Comparison of ENCODE assay signal across 8 cellular contexts in the genomic region with DNA sequence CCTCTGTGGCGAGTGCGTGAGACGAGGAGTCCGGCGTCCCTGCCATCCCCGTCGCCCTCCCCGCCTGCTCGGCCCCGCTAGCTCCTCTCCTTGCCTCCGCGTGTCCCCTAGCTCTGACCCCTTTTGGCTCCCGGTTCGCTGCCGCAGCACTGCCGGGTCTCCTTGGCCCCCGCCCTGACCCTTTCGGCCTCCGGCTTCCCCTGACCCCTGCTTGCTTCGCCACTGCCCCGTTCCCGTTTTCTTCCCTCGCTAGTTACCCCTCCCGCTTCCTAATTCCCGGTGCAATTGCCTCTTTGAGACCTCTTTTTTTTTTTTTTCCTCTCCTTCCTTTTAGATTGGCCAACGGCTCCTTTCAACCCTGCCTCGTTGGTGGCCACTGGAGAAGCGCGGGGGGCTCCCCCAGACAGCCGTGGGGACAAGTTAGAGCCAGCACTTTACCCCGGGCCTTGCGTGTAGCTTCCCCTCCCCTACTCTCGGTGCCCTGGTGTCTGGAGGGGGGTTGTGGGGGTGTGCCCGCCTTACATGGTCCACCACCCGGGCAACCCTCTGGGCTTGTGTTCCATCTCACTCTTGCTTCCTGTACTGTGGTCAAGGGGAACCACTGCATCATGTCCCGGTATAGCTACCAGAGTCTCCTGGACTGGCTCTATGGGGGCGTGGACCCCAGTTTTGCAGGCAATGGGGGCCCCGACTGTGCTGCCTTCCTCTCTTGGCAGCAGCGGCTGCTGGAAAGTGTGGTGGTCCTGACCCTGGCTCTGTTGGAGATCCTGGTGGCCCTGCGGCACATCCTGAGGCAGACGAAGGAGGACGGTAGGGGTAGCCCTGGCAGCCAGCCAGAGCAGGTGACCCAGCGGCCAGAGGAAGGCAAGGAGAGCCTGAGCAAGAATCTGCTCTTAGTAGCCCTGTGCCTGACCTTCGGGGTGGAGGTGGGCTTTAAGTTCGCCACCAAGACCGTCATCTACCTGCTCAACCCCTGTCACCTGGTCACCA. TPM values are rescaled to one million over a fixed set of nuclear protein-coding genes. Genes with fewer than 3 reads are reported as not detected.
DNase-seq lines count a peak whose midpoint lies in the region; ATAC-seq, FAIRE-seq and TF ChIP-seq lines count a peak whose summit lies in the region.

No MANE protein-coding gene starts in this region.

- no peaks in the 10 kb centered on the region for H3K36me3 ChIP-seq in fibroblast of lung (ENCODE audit: control insufficient read depth, insufficient read depth, low read length)
- no peaks in the 10 kb centered on the region for H3K36me3 ChIP-seq in neuron (ENCODE audit: insufficient read depth, low read length)

- H3K4me3 ChIP-seq in GM12865 (ENCODE audit: low read depth, low read length) = peak overlapping the region; percentile 79
- peak overlapping the region; percentile 56 to 72 (median 60) for H3K4me3 ChIP-seq in fibroblast of lung (replicated peaks in 1 of 4; ENCODE audit: control extremely low read depth in 1 of 4, insufficient read depth in 1 of 4, low read depth in 3 of 4, low read length in 4 of 4)
- H3K4me3 ChIP-seq in neuron (ENCODE audit: low read length) = peak overlapping the region; percentile 69

- H3K27me3 ChIP-seq in fibroblast of lung (ENCODE audit: control insufficient read depth, insufficient read depth, low read length) (no peaks in the 10 kb centered on the region), neuron (ENCODE audit: insufficient read depth, low read length) (no peaks in the 10 kb centered on the region)

- peak overlapping the region; percentile 87 for H3K4me3 Mint-ChIP-seq in activated B cell treated with CpG ODN at 0.5 μM for 24 hours

- H3K4me1 ChIP-seq in fibroblast of lung (ENCODE audit: control insufficient read depth, extremely low read depth, insufficient read depth, low read length) = peaks cover 4% of the 10 kb centered on the region
- H3K4me1 ChIP-seq in neuron (ENCODE audit: insufficient read depth, low read length) = peaks cover 26% of the 10 kb centered on the region

- no peaks in the 10 kb centered on the region for H3K27me3 Mint-ChIP-seq in activated B cell treated with CpG ODN at 0.5 μM for 24 hours

- H3K27ac ChIP-seq in fibroblast of lung (ENCODE audit: insufficient read depth, low read length) = peak overlapping the region; percentile 32

- peak overlapping the region; percentile 69 for H3K27ac Mint-ChIP-seq in activated B cell treated with CpG ODN at 0.5 μM for 24 hours

- no peaks in the 10 kb centered on the region for H4K20me1 ChIP-seq in fibroblast of lung (ENCODE audit: control insufficient read depth, extremely low read depth, insufficient read depth, low read length)

- H2AFZ ChIP-seq in fibroblast of lung (ENCODE audit: low read length) (peak overlapping the region; percentile 62), neuron (ENCODE audit: low read depth, low read length) (no peak overlapping the region)

- H3K9me3 ChIP-seq in fibroblast of lung (ENCODE audit: control insufficient read depth, insufficient read depth, low read depth, low read length) (no peaks in the 10 kb centered on the region), neuron (ENCODE audit: low read length) (no peaks in the 10 kb centered on the region)

- no peaks in the 10 kb centered on the region for H3K9me3 Mint-ChIP-seq in activated B cell treated with CpG ODN at 0.5 μM for 24 hours

- no peak for FAIRE-seq in frontal cortex (lab: Jason Lieb, UNC)

- H3K36me3 Mint-ChIP-seq in activated B cell treated with CpG ODN at 0.5 μM for 24 hours (ENCODE audit: low read depth) = peaks cover 2% of the 10 kb centered on the region

- H3K4me2 ChIP-seq in fibroblast of lung (ENCODE audit: extremely low read depth, insufficient read depth, low read length) = peak overlapping the region; percentile 68

- ATAC-seq in HG03045 (IDR thresholded peaks at IDR 0.05; ENCODE audit: unreplicated experiment) = peak; percentile 23
- peak; percentile 5 for ATAC-seq in activated B cell treated with CpG ODN at 0.5 μM for 24 hours (ENCODE audit: low read depth)
- no peak for ATAC-seq in GM18519 (IDR thresholded peaks at IDR 0.05; ENCODE audit: low FRiP score, unreplicated experiment)

- POLR2A ChIA-PET in activated B cell treated with CpG ODN at 0.5 μM for 24 hours (lab: Charles Lee) = interaction anchor here (0.7 to 2.5 kb wide), 7 partner anchors 9 to 466 kb away, joined by 3 to 8 read pairs (median 5); a partner anchor contains a TSS

- H3K4me1 Mint-ChIP-seq in activated B cell treated with CpG ODN at 0.5 μM for 24 hours = peaks cover 47% of the 10 kb centered on the region

- DNase-seq in GM12865 (ENCODE audit: low read depth) = peak; percentile 29
- no peak for DNase-seq in activated B cell treated with CpG ODN at 0.5 μM for 24 hours
- DNase-seq in fibroblast of lung (ENCODE audit: low read depth in 2 of 2) = peak; percentile 8 to 13
- no peak for DNase-seq in frontal cortex (ENCODE audit: low spot score in 2 of 2)
- DNase-seq in cerebellar nuclear complex (lab: John Stamatoyannopoulos, UW) = no peak

- H3K9ac ChIP-seq in fibroblast of lung (ENCODE audit: insufficient read depth, low read length) = peak overlapping the region; percentile 62

- no peaks in the 10 kb centered on the region for H3K79me2 ChIP-seq in fibroblast of lung (ENCODE audit: control insufficient read depth, insufficient read depth, low read length)

- TF ChIP-seq CTCF in GM12865 (IDR thresholded peaks at IDR 0.05; ENCODE audit: insufficient read depth, low read depth, low read length, missing control alignments) (no peak), activated B cell treated with CpG ODN at 0.5 μM for 24 hours (IDR thresholded peaks at IDR 0.05) (no peak), fibroblast of lung (conservative IDR thresholded peaks at IDR 0.05 in 1 of 2, IDR thresholded peaks at IDR 0.05 in 1 of 2; ENCODE audit: low read depth in 1 of 2, low read length in 2 of 2) (no peak)

- CTCF ChIA-PET in activated B cell treated with CpG ODN at 0.5 μM for 24 hours (lab: Charles Lee) = no interaction called here

- intact Hi-C loops in activated B cell treated with CpG ODN at 0.5 μM for 24 hours (cut with micrococcal nuclease) = loop anchor here (1.0 to 10.0 kb wide), 3 partner anchors 299 to 516 kb away; a partner anchor contains a TSS

RNA-seq across cellular contexts. Expression of a gene that starts 0.5 kb away (rescaled TPM):
- total RNA-seq in activated B cell treated with CpG ODN at 0.5 μM for 24 hours = 20.4 and 21.8 TPM in 2 replicates
- 7.4 and 10.2 TPM in 2 replicates for total RNA-seq in fibroblast of lung
- polyA plus RNA-seq in fibroblast of lung = 5.7 and 8.3 TPM in 2 replicates
- polyA plus RNA-seq in fibroblast of lung (2012) = 5.3 and 6.7 TPM in 2 replicates
- polyA minus RNA-seq in fibroblast of lung (ENCODE audit: low replicate concordance) = 17.4 and 18.3 TPM in 2 replicates
- 6.9 TPM for total RNA-seq in frontal cortex

Comparison
In these comparisons a context has a peak if more than half of its experiments do, and no peak if none do; other contexts are left out.
1. DNase-seq: peak in GM12865 (single experiment) and fibroblast of lung (2 of 2); none in activated B cell treated with CpG ODN at 0.5 μM for 24 hours (single experiment), frontal cortex (0 of 2) and cerebellar nuclear complex (0 of 2).
2. Peak in every context shown above with its lines, with median percentiles within 50 percentile points of each other: H3K4me3 ChIP-seq.